ENCODE assay signal across 24 cellular contexts in genomic region chr1:229480500-229480899, GRCh38. TPM values are rescaled to one million over a fixed set of nuclear protein-coding genes. Genes with fewer than 3 reads are reported as not detected.
DNase-seq lines count a peak whose midpoint lies in the region; ATAC-seq, FAIRE-seq and TF ChIP-seq lines count a peak whose summit lies in the region.
"Had no signal": no experiment of that assay in that cellular context is flagged by ENCODE, and none has a peak within 500 bp of the region (broad histone marks: within the 10 kb centered on the region; RNA-seq: fewer than 3 reads in every experiment).

No MANE protein-coding gene starts in this region.

- H3K9me3 ChIP-seq in GM12878 (replicated peaks; ENCODE audit: control insufficient read depth, insufficient read depth, low read length) (no peaks in the 10 kb centered on the region), neuronal stem cell (replicated peaks in 1 of 2; ENCODE audit: control insufficient read depth in 2 of 2, insufficient read depth in 1 of 2, low read depth in 1 of 2, low read length in 2 of 2) (no peaks in the 10 kb centered on the region)
- H3K9me3 ChIP-seq: ascending aorta, psoas muscle, testis, uterus had no signal

- peak overlapping the region; percentile 65 for H3K27ac ChIP-seq in GM12878 (ENCODE audit: control insufficient read depth, insufficient read depth)
- no peak overlapping the region for H3K27ac ChIP-seq in neuronal stem cell (replicated peaks; ENCODE audit: low read length)
- H3K27ac ChIP-seq: ascending aorta, psoas muscle, testis, uterus, WERI-Rb-1 had no signal

- TF ChIP-seq EP300 in GM12878 (IDR thresholded peaks at IDR 0.05; ENCODE audit: borderline replicate concordance in 1 of 2, control insufficient read depth in 1 of 2, low read depth in 2 of 2, low read length in 2 of 2): no peak

- CTCF ChIA-PET in GM12878 (lab: Yijun Ruan, JAX): interaction anchor here (0.5 to 7.0 kb wide), 16 partner anchors 9 to 222 kb away, joined by 3 to 214 read pairs (median 6); partner anchors contain the start of gene NUP133

- no peaks in the 10 kb centered on the region for H4K20me1 ChIP-seq in GM12878 (ENCODE audit: control insufficient read depth, insufficient read depth)

- no peak for TF ChIP-seq POLR2A in GM12878 (IDR thresholded peaks at IDR 0.05; ENCODE audit: low read depth, low read length)

- no peak overlapping the region for H2BK12ac ChIP-seq in neuronal stem cell (ENCODE audit: low read length)

- no peak overlapping the region for H3K14ac ChIP-seq in neuronal stem cell (ENCODE audit: low read length)

- no TSS peak for BruUV-seq in GM12878 (replicated peaks; lab: Mats Ljungman, UMichigan)

- no peak overlapping the region for H2BK5ac ChIP-seq in neuronal stem cell (ENCODE audit: low read length)

- no peak overlapping the region for H3K23ac ChIP-seq in neuronal stem cell (ENCODE audit: low read depth, low read length, poor library complexity)

- no peak for TF ChIP-seq CTCF in GM06990 (IDR thresholded peaks at IDR 0.05; ENCODE audit: insufficient read depth, low read length, poor library complexity, severe bottlenecking)
- TF ChIP-seq CTCF in GM12878 (IDR thresholded peaks at IDR 0.05 in 2 of 3, conservative IDR thresholded peaks at IDR 0.05 in 1 of 3; ENCODE audit: control insufficient read depth in 2 of 3, extremely low read depth in 1 of 3, insufficient read depth in 1 of 3, low read depth in 3 of 3, low read length in 3 of 3): no peak

- SMC1A ChIA-PET in GM12878 (lab: Charles Lee; ENCODE audit: uncharacterized antibody, unreplicated experiment): interaction anchor here (0.8 to 5.4 kb wide), 14 partner anchors 12 to 252 kb away, joined by 3 to 121 read pairs (median 4); partner anchors contain the start of gene NUP133

- DNase-seq in GM06990 (ENCODE audit: extremely low read depth, insufficient read length) (peak; percentile 45), GM12878 (ENCODE audit: low read depth, low spot score) (no peak), neuronal stem cell (ENCODE audit: low spot score) (no peak), NCI-H187 (lab: John Stamatoyannopoulos, UW) (no peak), GM03348 (ENCODE audit: low spot score) (no peak)
- DNase-seq: activated CD4-positive, alpha-beta T cell treated with anti-CD3 and anti-CD28 coated beads, Interleukin-2, amount 10 ng/mL, durations not matched to agents 7 days and 5 days; activated T-cell treated with anti-CD3 and anti-CD28 coated beads, Interleukin-2, amount 50 U/mL, for 72 hours; caudate nucleus; EL; NCI-H1105; NCI-H2029 treated with DMSO at 0.1 percent for 48 hours; NCI-H345; psoas muscle; T-helper 9 cell; testis; uterus; WERI-Rb-1 had no signal

- 87% methylated on average over 7 of the region's 7 CpGs for WGBS in GM12878 (ENCODE audit: insufficient coverage, insufficient replicate concordance, low lambda C conversion rate, missing lambda C conversion rate)
- no CpG with 5 or more reads among the region's 7 CpGs for WGBS in neuronal stem cell (ENCODE audit: extremely low coverage in 2 of 2, insufficient read length in 2 of 2, insufficient replicate concordance in 1 of 2), 2 donors

- H3K36me3 ChIP-seq in GM06990 (ENCODE audit: control insufficient read depth, insufficient read depth, low read length): peaks cover 6% of the 10 kb centered on the region
- H3K36me3 ChIP-seq in GM12878 (ENCODE audit: control insufficient read depth in 2 of 2, insufficient read depth in 2 of 2, low read length in 1 of 2): peaks cover 4 to 7% of the 10 kb centered on the region in 2 experiments
- peaks cover 18 to 95% of the 10 kb centered on the region in 2 donors for H3K36me3 ChIP-seq in neuronal stem cell (replicated peaks in 1 of 2; ENCODE audit: control insufficient read depth in 2 of 2, insufficient read depth in 2 of 2, low read length in 2 of 2)
- H3K36me3 ChIP-seq: uterus had no signal

- intact Hi-C loops in GM12878 (cut with micrococcal nuclease; ENCODE audit: unreplicated experiment): loop anchor here (2.0 kb wide), 1 partner anchor 138 kb away; the partner anchor contains the start of gene CCSAP

- no peaks in the 10 kb centered on the region for H3K79me1 ChIP-seq in neuronal stem cell (ENCODE audit: low read depth, low read length)

- H2AK5ac ChIP-seq in neuronal stem cell (ENCODE audit: low read depth, low read length): no peak overlapping the region

- ATAC-seq in HG03097 (IDR thresholded peaks at IDR 0.05; ENCODE audit: low FRiP score, unreplicated experiment) (peak; percentile 34), GM12878 (peak; percentile 44), GM21576 (IDR thresholded peaks at IDR 0.05; ENCODE audit: unreplicated experiment) (no peak)
- ATAC-seq: activated naive CD4-positive, alpha-beta T cell treated with anti-CD3 and anti-CD28 coated beads, Interleukin-2, amount 50 U/mL, for 72 hours; activated T-cell treated with anti-CD3 and anti-CD28 coated beads, Interleukin-2, amount 50 U/mL, for 72 hours had no signal

- no peak overlapping the region for H3K4ac ChIP-seq in neuronal stem cell (ENCODE audit: low read length)

- no peak overlapping the region for H4K8ac ChIP-seq in neuronal stem cell (ENCODE audit: low read depth, low read length)

- POLR2A ChIA-PET in GM12878 (lab: Charles Lee): interaction anchor here (0.6 to 2.1 kb wide), 8 partner anchors 28 to 952 kb away, joined by 3 to 7 read pairs (median 4); partner anchors contain the start of genes ABCB10 and CCSAP

- no peak for TF ChIP-seq RAD21 in GM12878 (IDR thresholded peaks at IDR 0.05; ENCODE audit: insufficient read depth, low read depth, low read length)

- no peak overlapping the region for H2BK120ac ChIP-seq in neuronal stem cell (ENCODE audit: low read depth, low read length)

- no peak overlapping the region for H3K18ac ChIP-seq in neuronal stem cell (ENCODE audit: low read length)

- H3K4me3 ChIP-seq in GM06990 (replicated peaks; ENCODE audit: low read depth, low read length) (no peak overlapping the region), GM12878 (no peak overlapping the region), neuronal stem cell (ENCODE audit: low read length in 2 of 2) (no peak overlapping the region)
- H3K4me3 ChIP-seq: ascending aorta, psoas muscle, testis, uterus had no signal

- H3K4me2 ChIP-seq in GM12878 (ENCODE audit: control insufficient read depth, insufficient read depth) (peak overlapping the region; percentile 46; the same call in 1 of the 2 replicates), neuronal stem cell (ENCODE audit: insufficient read depth, low read length, poor library complexity, severe bottlenecking) (no peak overlapping the region)

- peaks cover 31% of the 10 kb centered on the region for H3K4me1 ChIP-seq in GM12878 (ENCODE audit: control insufficient read depth, insufficient read depth, low read length)
- H3K4me1 ChIP-seq in neuronal stem cell (ENCODE audit: control insufficient read depth in 2 of 2, insufficient read depth in 1 of 2, low read depth in 1 of 2, low read length in 2 of 2): no peaks in the 10 kb centered on the region
- H3K4me1 ChIP-seq: ascending aorta, psoas muscle, testis, uterus had no signal

- RAD21 ChIA-PET in GM12878 (lab: Charles Lee; ENCODE audit: unreplicated experiment): interaction anchor here (0.7 to 6.5 kb wide), 6 partner anchors 13 to 226 kb away, joined by 3 to 77 read pairs (median 4); no protein-coding TSS in a partner anchor

- H3K27me3 ChIP-seq in GM06990 (replicated peaks; ENCODE audit: control insufficient read depth, insufficient read depth, low read length) (no peaks in the 10 kb centered on the region), GM12878 (replicated peaks in 1 of 2; ENCODE audit: control insufficient read depth in 2 of 2, insufficient read depth in 2 of 2, low read length in 1 of 2) (no peaks in the 10 kb centered on the region), neuronal stem cell (ENCODE audit: control insufficient read depth in 3 of 3, insufficient read depth in 3 of 3, low read depth in 1 of 3, low read length in 3 of 3) (no peaks in the 10 kb centered on the region)
- H3K27me3 ChIP-seq: ascending aorta, testis, uterus had no signal

- no peaks in the 10 kb centered on the region; the same call in 1 of the 2 replicates for H3K79me2 ChIP-seq in GM12878 (ENCODE audit: control insufficient read depth, insufficient read depth, low read length)

- no peak overlapping the region for H2AFZ ChIP-seq in GM12878 (ENCODE audit: control insufficient read depth, low read depth, low read length)
- H2AFZ ChIP-seq in neuronal stem cell (ENCODE audit: low read length): no peak overlapping the region

- no peak overlapping the region for H4K91ac ChIP-seq in neuronal stem cell (ENCODE audit: low read depth, low read length, poor library complexity)

- in situ Hi-C loops in GM12878 (cut with MboI): loop anchor here (5.0 kb wide), 1 partner anchor 223 kb away; no protein-coding TSS in a partner anchor

- H3K9ac ChIP-seq in GM12878 (ENCODE audit: control insufficient read depth, insufficient read depth, low read length) (peak overlapping the region; percentile 45; the same call in 1 of the 2 replicates), neuronal stem cell (ENCODE audit: low read depth, low read length, poor library complexity) (peak overlapping the region; percentile 30)

- no peak for FAIRE-seq in GM12878 (lab: Jason Lieb, UNC)
- FAIRE-seq: H1 had no signal

- no peak overlapping the region for H2BK15ac ChIP-seq in neuronal stem cell (ENCODE audit: low read length)

RNA-seq across cellular contexts. Expression of gene NUP133, which starts 27.6 kb away (rescaled TPM):
- total RNA-seq in GM12878 (2013; cell fraction: nucleolus; rRNA removed): 56.9 and 60.2 TPM in 2 replicates
- total RNA-seq in GM12878 (2014; rRNA removed) (32.1 and 33.4 TPM in 2 replicates), GM12878 (2014; rRNA removed; fragmentation: Illumina TruSeq; extraction: Trizol) (33.1 and 36.4 TPM in 2 replicates), GM12878 (2021) (45.4 and 46.0 TPM in 2 replicates)
- 8.3 TPM for polyA plus RNA-seq in GM12878 (2011; ENCODE audit: low read depth)
- polyA plus RNA-seq in GM12878 (2011; rRNA removed) (24.2 and 26.9 TPM in 2 replicates), GM12878 (2014; fragmentation: Illumina TruSeq; extraction: Trizol) (24.1 and 35.4 TPM in 2 replicates), GM12878 (2014; fragmentation: Nextera tagmentation; extraction: Ambion mirVana) (10 to 100 TPM; 10.9 to 24.3 TPM), GM12878 (2014; rRNA removed) (26.7 and 31.6 TPM in 2 replicates), GM12878 (2016; fragmentation: Nextera tagmentation; extraction: Ambion mirVana) (10 to 100 TPM; 26.9 to 34.5 TPM)
- 12.1 and 15.0 TPM in 2 replicates for polyA plus RNA-seq in GM12878 (2011; cell fraction: cytosol; rRNA removed)
- polyA plus RNA-seq in GM12878 (2011; cell fraction: nucleus; rRNA removed): 28.2 and 37.9 TPM in 2 replicates
- 12.0 and 16.2 TPM in 2 replicates for polyA plus RNA-seq in GM12878 (2012)
- polyA minus RNA-seq in GM12878 (2011; rRNA and poly(A)+ RNA removed): 29.1 and 41.2 TPM in 2 replicates
- polyA minus RNA-seq in GM12878 (2011; cell fraction: cytosol; rRNA and poly(A)+ RNA removed): 13.3 and 15.5 TPM in 2 replicates
- 19.6 and 22.8 TPM in 2 replicates for polyA minus RNA-seq in GM12878 (2011; cell fraction: nucleus; rRNA and poly(A)+ RNA removed)
- 22.6 TPM for polyA plus RNA-seq in neuronal stem cell (2013, experiment 1 of 2)
- polyA plus RNA-seq in neuronal stem cell (2013, experiment 2 of 2): 24.2 TPM

RNA-seq across cellular contexts. Expression of gene ACTA1, which starts 46.6 kb away (rescaled TPM):
- not detected in 2 replicates for total RNA-seq in GM12878 (2013; cell fraction: nucleolus; rRNA removed)
- total RNA-seq in GM12878 (2014; rRNA removed) (not detected in 2 replicates), GM12878 (2014; rRNA removed; fragmentation: Illumina TruSeq; extraction: Trizol) (not detected in 2 replicates), GM12878 (2021) (not detected in 2 replicates)
- not detected for polyA plus RNA-seq in GM12878 (2011; ENCODE audit: low read depth)
- polyA plus RNA-seq in GM12878 (2011; rRNA removed) (0.05 TPM in 1 of 2 replicates, not detected in the other), GM12878 (2014; fragmentation: Illumina TruSeq; extraction: Trizol) (not detected in 2 replicates), GM12878 (2014; fragmentation: Nextera tagmentation; extraction: Ambion mirVana) (not detected), GM12878 (2014; rRNA removed) (0.35 TPM in 1 of 2 replicates, not detected in the other), GM12878 (2016; fragmentation: Nextera tagmentation; extraction: Ambion mirVana) (under 1 TPM in 1 of 2 experiments, not detected in 1; 0.12 TPM)
- 0.10 and 0.12 TPM in 2 replicates for polyA plus RNA-seq in GM12878 (2011; cell fraction: cytosol; rRNA removed)
- polyA plus RNA-seq in GM12878 (2011; cell fraction: nucleus; rRNA removed): 0.36 and 0.80 TPM in 2 replicates
- not detected in 2 replicates for polyA plus RNA-seq in GM12878 (2012)
- 0.15 TPM in 1 of 2 replicates, not detected in the other for polyA minus RNA-seq in GM12878 (2011; rRNA and poly(A)+ RNA removed)
- not detected in 2 replicates for polyA minus RNA-seq in GM12878 (2011; cell fraction: cytosol; rRNA and poly(A)+ RNA removed)
- not detected in 2 replicates for polyA minus RNA-seq in GM12878 (2011; cell fraction: nucleus; rRNA and poly(A)+ RNA removed)
- 7.1 TPM for polyA plus RNA-seq in neuronal stem cell (2013, experiment 1 of 2)
- polyA plus RNA-seq in neuronal stem cell (2013, experiment 2 of 2): 6.8 TPM
- total RNA-seq: activated CD4-positive, alpha-beta T cell treated with anti-CD3 and anti-CD28 coated beads, Interleukin-2, amount 10 ng/mL, durations not matched to agents 7 days and 5 days; activated naive CD4-positive, alpha-beta T cell treated with anti-CD3 and anti-CD28 coated beads, Interleukin-2, amount 50 U/mL, for 72 hours; activated T-cell treated with anti-CD3 and anti-CD28 coated beads, Interleukin-2, amount 50 U/mL, for 72 hours; ascending aorta; lung microvascular endothelial cell had no signal
- polyA plus RNA-seq: AG04450 had no signal
